Comparison of ENCODE assay signal across 16 cellular contexts in the genomic region with DNA sequence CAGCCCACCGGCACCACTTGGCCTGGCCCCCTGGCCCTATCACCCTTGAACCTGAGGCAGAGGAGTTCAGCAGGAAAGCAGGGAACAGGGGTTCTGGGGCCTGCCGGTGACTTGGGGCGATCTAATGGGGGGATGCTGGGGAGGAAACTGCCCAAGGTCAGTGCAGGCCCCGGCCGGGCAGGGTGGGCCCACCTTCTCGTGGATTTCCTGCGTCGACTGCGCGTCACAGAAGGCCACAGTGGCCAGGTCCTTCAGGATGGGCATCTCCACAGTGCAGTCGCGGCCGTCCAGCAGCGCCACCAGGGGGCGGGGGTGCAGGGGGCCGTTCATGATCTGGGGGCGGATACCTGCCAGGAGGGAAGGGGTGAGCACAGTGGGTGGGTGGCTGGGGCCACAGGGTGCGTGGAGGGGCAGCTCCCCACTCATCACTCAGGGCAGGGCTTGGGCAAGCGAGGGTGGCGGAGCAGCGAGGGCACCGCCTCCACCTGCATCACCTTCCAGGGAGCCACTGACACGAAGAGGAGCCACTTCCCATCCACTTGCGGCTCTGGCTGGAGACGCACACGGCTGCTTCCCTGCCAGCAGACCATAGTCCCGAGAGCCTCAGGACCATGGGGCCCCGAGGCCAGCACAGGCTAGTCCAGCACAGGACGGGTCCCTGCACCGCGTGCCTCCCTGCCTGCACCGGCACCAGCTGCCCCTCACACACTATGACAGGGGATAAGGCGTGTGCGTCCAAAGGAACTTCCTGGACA.
DNase-seq lines count a peak whose midpoint lies in the region; ATAC-seq and TF ChIP-seq lines count a peak whose summit lies in the region.
"Had no signal": no experiment of that assay in that cellular context is flagged by ENCODE, and none has a peak within 500 bp of the region (broad histone marks: within the 10 kb centered on the region; RNA-seq: fewer than 3 reads in every experiment).

No MANE protein-coding gene starts in this region.

- intact Hi-C loops in sciatic nerve (cut with DNase I), result no loop called here

- DNase-seq in activated CD4-positive, CD25-positive, alpha-beta regulatory T cell treated with anti-CD3 and anti-CD28 coated beads, Interleukin-2, amount 50 U/mL, for 72 hours, result peak; percentile 22
- DNase-seq in HFF-Myc (ENCODE audit: extremely low read depth, low read depth), result no peak
- DNase-seq in islet precursor cell, result peak; percentile 52
- peak; percentile 56 for DNase-seq in sciatic nerve (ENCODE audit: low spot score)
- DNase-seq in NAMALWA (ENCODE audit: low spot score), result no peak
- DNase-seq in HuH-7 (ENCODE audit: low spot score), result no peak
- DNase-seq: Calu3, cerebellar nuclear complex, midbrain, NCI-H1436, NCI-H82, SJCRH30, thyroid gland had no signal

- TF ChIP-seq CTCF in HFF-Myc (IDR thresholded peaks at IDR 0.05; ENCODE audit: low read depth, low read length, missing control alignments), result peak; percentile 11

- ATAC-seq in activated CD4-positive, CD25-positive, alpha-beta regulatory T cell treated with anti-CD3 and anti-CD28 coated beads, Interleukin-2, amount 50 U/mL, for 24 hours, result no peak
- no peak for ATAC-seq in sciatic nerve
- ATAC-seq in HG03045 (IDR thresholded peaks at IDR 0.05; ENCODE audit: unreplicated experiment), result no peak

- no peak overlapping the region for H3K4me3 ChIP-seq in HFF-Myc (replicated peaks; ENCODE audit: low read depth, low read length)
- H3K4me3 ChIP-seq: esophagus muscularis mucosa, SJCRH30, thyroid gland had no signal

Comparison
In these comparisons a context has a peak if more than half of its experiments do, and no peak if none do; other contexts are left out.
1. DNase-seq: peak in activated CD4-positive, CD25-positive, alpha-beta regulatory T cell treated with anti-CD3 and anti-CD28 coated beads, Interleukin-2, amount 50 U/mL, for 72 hours (single experiment), islet precursor cell (single experiment) and sciatic nerve (single experiment); none in HFF-Myc (single experiment), NAMALWA (single experiment) and HuH-7 (single experiment).